ENCODE assay signal across 9 cellular contexts in the genomic region with DNA sequence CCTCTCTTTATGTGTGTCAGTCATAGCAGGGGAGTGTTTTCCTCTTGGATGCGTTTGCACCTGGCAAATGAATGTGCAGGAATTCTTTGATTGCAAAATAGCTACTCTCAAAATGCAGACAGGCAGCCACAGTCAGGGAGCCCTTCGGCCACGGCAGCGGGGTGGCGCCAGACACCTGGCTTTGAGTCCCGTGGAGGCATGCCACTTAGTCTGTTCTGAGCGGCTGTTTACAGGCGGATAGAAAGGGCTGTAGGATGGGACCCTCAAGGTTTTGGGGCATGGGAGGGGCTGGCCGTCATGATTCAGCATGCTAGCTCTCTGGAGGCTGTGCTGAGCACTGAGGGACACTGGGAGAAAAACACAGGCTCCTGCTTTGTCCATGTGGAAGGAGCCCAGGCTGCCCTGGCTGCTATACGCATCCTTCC.
DNase-seq lines count a peak whose midpoint lies in the region; ATAC-seq and TF ChIP-seq lines count a peak whose summit lies in the region.
"Had no signal": no experiment of that assay in that cellular context is flagged by ENCODE, and none has a peak within 500 bp of the region (broad histone marks: within the 10 kb centered on the region; RNA-seq: fewer than 3 reads in every experiment).

No MANE protein-coding gene starts in this region.

- H3K27ac Mint-ChIP-seq in effector memory CD8-positive, alpha-beta T cell, result peak overlapping the region; percentile 28 to 53
- H3K27ac Mint-ChIP-seq: activated B cell treated with CpG ODN at 0.5 μM for 24 hours had no signal

- no peaks in the 10 kb centered on the region for H3K36me3 Mint-ChIP-seq in effector memory CD8-positive, alpha-beta T cell (ENCODE audit: insufficient read depth)

- peaks cover 14% of the 10 kb centered on the region in 2 donors for H3K4me1 Mint-ChIP-seq in effector memory CD8-positive, alpha-beta T cell (ENCODE audit: low read depth in 2 of 2)
- H3K4me1 Mint-ChIP-seq: activated B cell treated with CpG ODN at 0.5 μM for 24 hours had no signal

- no peak for TF ChIP-seq POLR2A in NB4 (IDR thresholded peaks at IDR 0.05; ENCODE audit: extremely low read depth, insufficient read length)
- TF ChIP-seq POLR2A in testis (IDR thresholded peaks at IDR 0.05), result no peak
- no peak for TF ChIP-seq POLR2A in GM18505 (IDR thresholded peaks at IDR 0.05; ENCODE audit: borderline replicate concordance, extremely low read depth, insufficient read depth, insufficient read length)

- whole genome bisulfite sequencing in testis, 2 donors, result 34 to 75% methylated on average over 8 to 10 of the region's 10 CpGs

- H3K4me3 Mint-ChIP-seq in effector memory CD8-positive, alpha-beta T cell, result no peak overlapping the region
- H3K4me3 Mint-ChIP-seq: activated B cell treated with CpG ODN at 0.5 μM for 24 hours had no signal

- H3K27ac ChIP-seq in testis, result peak overlapping the region in 1 of 2 donors; percentile 57

- H3K27me3 Mint-ChIP-seq in effector memory CD8-positive, alpha-beta T cell, result no peaks in the 10 kb centered on the region
- H3K27me3 Mint-ChIP-seq: activated B cell treated with CpG ODN at 0.5 μM for 24 hours had no signal

- H3K36me3 ChIP-seq in testis (ENCODE audit: low read depth, missing control alignments), result no peaks in the 10 kb centered on the region

- no peaks in the 10 kb centered on the region for H3K27me3 ChIP-seq in testis

- H3K9me3 Mint-ChIP-seq in effector memory CD8-positive, alpha-beta T cell, result no peaks in the 10 kb centered on the region
- H3K9me3 Mint-ChIP-seq: activated B cell treated with CpG ODN at 0.5 μM for 24 hours had no signal

- no peak for ATAC-seq in effector memory CD8-positive, alpha-beta T cell (replicated peaks)
- ATAC-seq in GM18505 (IDR thresholded peaks at IDR 0.05; ENCODE audit: unreplicated experiment), result no peak
- ATAC-seq in HG02759 (IDR thresholded peaks at IDR 0.05; ENCODE audit: unreplicated experiment), result no peak

- H3K4me3 ChIP-seq in NB4 (ENCODE audit: low read depth, low read length), result no peak overlapping the region
- H3K4me3 ChIP-seq in testis, result no peak overlapping the region

- H3K4me1 ChIP-seq in testis, result peaks cover 14% of the 10 kb centered on the region

- intact Hi-C loops in testis (cut with DNase I; ENCODE audit: low total_unique reads), result no loop called here

- TF ChIP-seq CTCF in NB4 (IDR thresholded peaks at IDR 0.05; ENCODE audit: low read depth, low read length) (peak; percentile 27), testis (IDR thresholded peaks at IDR 0.05) (peak; percentile 42 to 55 (median 54))

- H3K9me3 ChIP-seq in testis, result no peaks in the 10 kb centered on the region

- DNase-seq in EH (ENCODE audit: low read depth), result peak; percentile 65
- peak; percentile 51 for DNase-seq in NB4 (ENCODE audit: low read depth)
- peak in 3 of 5 donors; percentile 19 to 21 (median 20) for DNase-seq in T-helper 1 cell
- DNase-seq in effector memory CD8-positive, alpha-beta T cell, result no peak
- peak; percentile 81 for DNase-seq in medulla oblongata (ENCODE audit: extremely low spot score)
- DNase-seq in testis, result peak; percentile 76
- DNase-seq: activated B cell treated with CpG ODN at 0.5 μM for 24 hours had no signal

Comparison
In these comparisons a context has a peak if more than half of its experiments do, and no peak if none do; other contexts are left out.
1. DNase-seq: peak in EH (single experiment), NB4 (single experiment), T-helper 1 cell (3 of 5), medulla oblongata (single experiment) and testis (single experiment); none in effector memory CD8-positive, alpha-beta T cell (0 of 3).